ENCODE assay signal across 8 cellular contexts in genomic region chr2:20050712-20051517, GRCh38. TPM values are rescaled to one million over a fixed set of nuclear protein-coding genes. Genes with fewer than 3 reads are reported as not detected.
DNase-seq lines count a peak whose midpoint lies in the region; ATAC-seq and TF ChIP-seq lines count a peak whose summit lies in the region.

No MANE protein-coding gene starts in this region.

- TF ChIP-seq CTCF in left ventricle myocardium inferior (IDR thresholded peaks at IDR 0.05; ENCODE audit: borderline replicate concordance) (no peak), parathyroid adenoma (IDR thresholded peaks at IDR 0.05) (no peak)

- H3K4me2 ChIP-seq in parathyroid adenoma (ENCODE audit: low read length): peak overlapping the region; percentile 83

- H3K27ac ChIP-seq in adipose tissue (ENCODE audit: low read depth, low read length) (peak overlapping the region; percentile 94), left ventricle myocardium inferior (replicated peaks) (peak overlapping the region; percentile 99), parathyroid adenoma (peak overlapping the region; percentile 98)

- H3K4me1 ChIP-seq in left ventricle myocardium inferior (peaks cover 64% of the 10 kb centered on the region), parathyroid adenoma (peaks cover 21% of the 10 kb centered on the region)

- 0 to 1% (median 1%) methylated on average over 44 of the region's 44 CpGs for WGBS in adipose tissue, 3 donors

- H3K9me3 ChIP-seq in left ventricle myocardium inferior (replicated peaks) (no peaks in the 10 kb centered on the region), parathyroid adenoma (ENCODE audit: control insufficient read depth, low read length) (no peaks in the 10 kb centered on the region)

- H3K9ac ChIP-seq in parathyroid adenoma: peak overlapping the region; percentile 32

- peak overlapping the region; percentile 91 for H2AFZ ChIP-seq in parathyroid adenoma

- H3K4me3 ChIP-seq in left ventricle myocardium inferior (peak overlapping the region; percentile 88), parathyroid adenoma (ENCODE audit: low read depth, low read length) (peak overlapping the region; percentile 69)

- H3K36me3 ChIP-seq in left ventricle myocardium inferior (no peaks in the 10 kb centered on the region), parathyroid adenoma (ENCODE audit: control insufficient read depth, insufficient read depth, low read length) (no peaks in the 10 kb centered on the region)

- ATAC-seq in GM19043 (IDR thresholded peaks at IDR 0.05; ENCODE audit: low read depth, unreplicated experiment) (peak; percentile 35), HG03139 (IDR thresholded peaks at IDR 0.05; ENCODE audit: unreplicated experiment) (peak; percentile 5)

- intact Hi-C loops in left ventricle myocardium inferior (cut with micrococcal nuclease): no loop called here

- H3K79me2 ChIP-seq in parathyroid adenoma: peaks cover 35% of the 10 kb centered on the region

- H3K27me3 ChIP-seq in left ventricle myocardium inferior (ENCODE audit: low read depth): no peaks in the 10 kb centered on the region
- no peaks in the 10 kb centered on the region for H3K27me3 ChIP-seq in parathyroid adenoma (ENCODE audit: control insufficient read depth, insufficient read depth, low read length)

- peak; percentile 54 for DNase-seq in CMK (ENCODE audit: low read depth)
- DNase-seq in NOMO-1 treated with DMSO at 0.1 percent for 48 hours (lab: John Stamatoyannopoulos, UW; ENCODE audit: unreplicated experiment): peak; percentile 27
- DNase-seq in left ventricle myocardium inferior: peak; percentile 35
- no peak for DNase-seq in central memory CD4-positive, alpha-beta T cell

RNA-seq across cellular contexts. Expression of gene LAPTM4A, which starts 0.5 kb away (rescaled TPM):
- polyA plus RNA-seq in adipose tissue: 100 to 1,000 TPM; 167 to 266 (median 175) TPM
- total RNA-seq in left ventricle myocardium inferior: 201 TPM

RNA-seq across cellular contexts. Expression of gene MATN3, which starts 38.4 kb away (rescaled TPM):
- 1 to 10 TPM in 2 of 3 donors, under 1 TPM in 1; 0.36 to 2.8 (median 1.1) TPM for polyA plus RNA-seq in adipose tissue
- total RNA-seq in left ventricle myocardium inferior: 0.22 TPM
